Comparison of ENCODE assay signal across 28 cellular contexts in genomic region chr18:30787410-30787809, GRCh38.
"Had no signal": no experiment of that assay in that cellular context is flagged by ENCODE, and none has a peak within 500 bp of the region (broad histone marks: within the 10 kb centered on the region; RNA-seq: fewer than 3 reads in every experiment).

No MANE protein-coding gene starts in this region.

- H3K27ac ChIP-seq: epithelial cell of prostate, esophagus squamous epithelium, gastrocnemius medialis, heart right ventricle, left lung, lower lobe of right lung had no signal

- H3K27me3 ChIP-seq: esophagus squamous epithelium, gastrocnemius medialis, heart right ventricle, left lung had no signal

- H3K27me3 Mint-ChIP-seq: dendritic cell treated with granulocyte-macrophage colony-stimulating factor and Interleukin-4, amounts not matched to agents 40 ng/mL and 50 ng/mL, for 4 days; effector memory CD8-positive, alpha-beta T cell; naive B cell; naive thymus-derived CD8-positive, alpha-beta T cell had no signal

- H3K27ac Mint-ChIP-seq: dendritic cell treated with granulocyte-macrophage colony-stimulating factor and Interleukin-4, amounts not matched to agents 40 ng/mL and 50 ng/mL, for 4 days; effector memory CD8-positive, alpha-beta T cell; endodermal cell; mesothelial cell of epicardium; naive B cell; naive thymus-derived CD8-positive, alpha-beta T cell had no signal

- H3K4me3 Mint-ChIP-seq: dendritic cell treated with granulocyte-macrophage colony-stimulating factor and Interleukin-4, amounts not matched to agents 40 ng/mL and 50 ng/mL, for 4 days; effector memory CD8-positive, alpha-beta T cell; endodermal cell; mesothelial cell of epicardium; naive B cell; naive thymus-derived CD8-positive, alpha-beta T cell had no signal

- H3K4me3 ChIP-seq: esophagus squamous epithelium, gastrocnemius medialis, heart right ventricle, left lung, lower lobe of right lung, mucosa of descending colon had no signal

- H3K9me3 ChIP-seq: esophagus squamous epithelium, gastrocnemius medialis, mucosa of descending colon had no signal

- FAIRE-seq: endometrium, islet of Langerhans, keratinocyte had no signal

- H3K36me3 ChIP-seq: esophagus squamous epithelium, gastrocnemius medialis, heart right ventricle, left lung, lower lobe of right lung had no signal

- H3K36me3 Mint-ChIP-seq: mesothelial cell of epicardium, naive B cell had no signal

- ATAC-seq: effector memory CD8-positive, alpha-beta T cell; esophagus mucosa; gastrocnemius medialis; heart right ventricle; left cardiac atrium; left lung; left ventricle myocardium superior; lower lobe of right lung; mucosa of descending colon; naive thymus-derived CD8-positive, alpha-beta T cell had no signal

- DNase-seq: cortex of kidney; effector CD8-positive, alpha-beta T cell; effector memory CD8-positive, alpha-beta T cell; endodermal cell; erythroblast; esophagus squamous epithelium; foreskin fibroblast; foreskin melanocyte; gastrocnemius medialis; glutamatergic neuron; head of caudate nucleus; heart right ventricle; hippocampal formation; left cardiac atrium; left lung; left ventricle myocardium superior; lower lobe of right lung; mesenchymal stem cell; mucosa of descending colon; naive B cell; naive thymus-derived CD8-positive, alpha-beta T cell had no signal

- H3K4me1 ChIP-seq: esophagus squamous epithelium, gastrocnemius medialis, heart right ventricle, left lung, lower lobe of right lung had no signal

- H3K4me1 Mint-ChIP-seq: endodermal cell; mesothelial cell of epicardium; naive B cell; naive thymus-derived CD8-positive, alpha-beta T cell had no signal
